In the genomic region with DNA sequence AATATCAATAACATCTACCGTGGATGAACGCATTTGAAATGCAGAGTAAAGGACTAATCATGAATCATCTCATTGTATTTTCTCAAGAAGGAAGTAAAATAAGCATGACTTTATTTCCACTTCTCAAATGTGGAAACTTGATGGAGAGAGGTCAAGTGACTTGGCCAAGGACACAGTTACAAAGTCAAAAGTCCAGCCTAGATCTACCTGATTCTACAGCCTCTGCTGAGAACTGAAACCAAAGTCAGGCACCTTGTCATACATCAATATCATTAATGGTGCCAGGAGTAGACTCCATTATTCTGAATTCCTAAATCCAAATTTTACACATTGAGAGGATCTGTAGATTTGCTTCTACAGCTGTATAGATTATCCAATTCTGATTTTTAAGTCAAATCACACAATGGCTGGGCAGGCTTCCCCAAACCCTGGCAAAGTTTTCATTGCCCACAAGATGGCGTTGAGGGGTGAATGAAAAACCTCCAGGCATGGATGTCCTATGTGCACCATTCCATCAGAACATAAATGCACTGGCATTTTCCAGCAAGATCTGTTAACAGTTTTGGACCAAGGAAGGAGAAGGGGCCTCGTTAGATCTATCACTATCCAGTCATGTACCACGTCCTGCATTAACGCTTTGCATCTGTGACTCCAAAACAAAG, we compare ENCODE assay signal across 8 cellular contexts.
DNase-seq lines count a peak whose midpoint lies in the region; FAIRE-seq and TF ChIP-seq lines count a peak whose summit lies in the region.

No MANE protein-coding gene starts in this region.

- no peak for FAIRE-seq in GM12892 (lab: Jason Lieb, UNC)

- in situ Hi-C loops in astrocyte of the cerebellum (cut with HindIII; ENCODE audit: low sequenced_read_pairs): no loop called here

- POLR2A ChIA-PET in GM10248 (lab: Yijun Ruan, JAX): no interaction called here

- TF ChIP-seq CTCF in astrocyte of the cerebellum (IDR thresholded peaks at IDR 0.05; ENCODE audit: low read depth, low read length, missing control alignments): peak; percentile 56
- TF ChIP-seq CTCF in GM10248 (IDR thresholded peaks at IDR 0.05; ENCODE audit: control extremely low read depth, extremely low read depth, low read depth, missing control alignments): no peak

- TF ChIP-seq POLR2A in GM12892 (IDR thresholded peaks at IDR 0.05; ENCODE audit: low read depth, low read length): no peak

- no peak overlapping the region for H3K4me3 ChIP-seq in astrocyte of the cerebellum (ENCODE audit: low read depth, low read length)

- CTCF ChIA-PET in GM10248 (lab: Yijun Ruan, JAX): interaction anchor here (1.1 kb wide), 1 partner anchor 423 kb away, joined by 3 read pairs; the partner anchor contains the start of gene MAFB

- DNase-seq in AG08395 (ENCODE audit: low spot score): peak; percentile 60
- DNase-seq in HT1080 (ENCODE audit: low read depth): peak; percentile 39
- DNase-seq in astrocyte of the cerebellum (ENCODE audit: low read depth): no peak
- peak; percentile 14 for DNase-seq in iris pigment epithelial cell (ENCODE audit: low read depth)
- no peak for DNase-seq in GM10248 (ENCODE audit: extremely low spot score)
- no peak for DNase-seq in GM12892 (ENCODE audit: insufficient read length)
- no peak for DNase-seq in glomerular visceral epithelial cell (ENCODE audit: extremely low spot score)
- DNase-seq in SIG-M5 (lab: John Stamatoyannopoulos, UW): no peak

Comparison
In these comparisons a context has a peak if more than half of its experiments do, and no peak if none do; other contexts are left out.
1. DNase-seq: peak in AG08395 (single experiment), HT1080 (single experiment) and iris pigment epithelial cell (single experiment); none in astrocyte of the cerebellum (single experiment), GM10248 (single experiment), GM12892 (single experiment), glomerular visceral epithelial cell (single experiment) and SIG-M5 (single experiment).